8 cellular contexts compared by ENCODE assay signal in the genomic region with DNA sequence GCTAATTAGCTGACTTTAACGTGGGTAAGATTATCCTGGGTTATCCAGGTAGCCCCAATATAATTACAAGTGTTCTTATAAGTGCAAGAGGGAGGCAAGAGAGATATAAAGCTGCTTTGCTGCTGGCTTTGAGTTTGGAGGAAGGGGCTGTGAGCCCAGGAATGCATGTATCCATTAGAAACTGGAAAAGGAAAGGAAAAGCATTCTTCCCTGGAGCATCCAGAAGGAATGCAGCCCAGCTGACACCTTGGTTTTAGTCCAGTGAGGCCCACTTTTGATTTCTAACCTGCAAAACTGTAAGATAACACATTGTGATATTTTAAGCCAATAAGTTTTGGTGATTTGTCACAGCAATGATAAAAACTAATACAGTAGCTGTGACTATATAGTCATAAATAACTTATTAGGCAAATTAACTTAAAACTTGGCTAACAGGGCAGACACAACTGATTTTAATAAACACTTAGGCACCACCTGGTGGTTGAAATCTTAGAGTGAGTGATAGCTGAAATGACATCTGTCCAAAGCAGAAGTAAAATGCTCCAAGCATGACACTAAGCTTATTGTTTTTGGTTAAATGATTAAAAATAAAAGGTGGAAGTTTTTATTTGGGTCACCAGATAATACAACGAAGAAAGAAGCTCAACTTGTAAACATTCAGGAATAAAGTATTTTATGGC. TPM values are rescaled to one million over a fixed set of nuclear protein-coding genes. Genes with fewer than 3 reads are reported as not detected.
A peak's percentile ranks its signal among the peaks of the same experiment; 100 is the strongest.
DNase-seq lines count a peak whose midpoint lies in the region; ATAC-seq, FAIRE-seq and TF ChIP-seq lines count a peak whose summit lies in the region.

No MANE protein-coding gene starts in this region.

- H3K27ac ChIP-seq in A673 (ENCODE audit: low read depth, low read length, poor library complexity, severe bottlenecking) = no peak overlapping the region
- no peak overlapping the region for H3K27ac ChIP-seq in PC-9
- no peak overlapping the region for H3K27ac ChIP-seq in keratinocyte (ENCODE audit: control insufficient read depth, insufficient read depth, low read length)

- no peaks in the 10 kb centered on the region for H3K36me3 Mint-ChIP-seq in activated T-cell treated with anti-CD3 and anti-CD28 coated beads, Interleukin-2, amount 50 U/mL, for 24 hours (ENCODE audit: low read depth)

- no peak overlapping the region for H3K9ac ChIP-seq in keratinocyte (ENCODE audit: control insufficient read depth, extremely low read depth, insufficient read depth, low read length)

- no peaks in the 10 kb centered on the region for H3K79me2 ChIP-seq in PC-9 (ENCODE audit: low read depth)
- H3K79me2 ChIP-seq in keratinocyte (ENCODE audit: control insufficient read depth, insufficient read depth, low read length) = no peaks in the 10 kb centered on the region

- no peaks in the 10 kb centered on the region for H4K20me1 ChIP-seq in PC-9 (ENCODE audit: insufficient read depth)
- H4K20me1 ChIP-seq in keratinocyte (ENCODE audit: control insufficient read depth, extremely low read depth, insufficient read depth, low read length) = no peaks in the 10 kb centered on the region

- H3K4me1 ChIP-seq in A673 (ENCODE audit: insufficient read depth, low read length, poor library complexity, severe bottlenecking) (no peaks in the 10 kb centered on the region), PC-9 (replicated peaks; ENCODE audit: insufficient read depth) (peaks cover 20% of the 10 kb centered on the region), keratinocyte (ENCODE audit: control insufficient read depth, extremely low read depth, insufficient read depth, low read length) (peaks cover 26% of the 10 kb centered on the region)

- peak; percentile 77 for FAIRE-seq in keratinocyte (lab: Jason Lieb, UNC)

- no TSS peak for BruUV-seq in A673 (replicated peaks; lab: Mats Ljungman, UMichigan)
- no TSS peak for BruUV-seq in PC-9 (replicated peaks; lab: Mats Ljungman, UMichigan)

- H3K4me2 ChIP-seq in PC-9 = no peak overlapping the region
- H3K4me2 ChIP-seq in keratinocyte (ENCODE audit: control insufficient read depth, extremely low read depth, insufficient read depth, low read depth, low read length) = no peak overlapping the region

- H3K27me3 Mint-ChIP-seq in activated T-cell treated with anti-CD3 and anti-CD28 coated beads, Interleukin-2, amount 50 U/mL, for 24 hours = peaks cover 3% of the 10 kb centered on the region

- dilution Hi-C loops in keratinocyte (cut with MboI; ENCODE audit: extremely low pct_ligation_motif_present, low sequenced_read_pairs) = no loop called here

- no peak overlapping the region for H3K4me3 ChIP-seq in A673 (ENCODE audit: low read depth, low read length, poor library complexity, severe bottlenecking)
- H3K4me3 ChIP-seq in PC-9 = no peak overlapping the region
- no peak overlapping the region for H3K4me3 ChIP-seq in keratinocyte (ENCODE audit: control insufficient read depth in 2 of 3, extremely low read depth in 1 of 3, insufficient read depth in 2 of 3, low read depth in 1 of 3, low read length in 3 of 3)

- peak; percentile 68 for ATAC-seq in GM18499 (IDR thresholded peaks at IDR 0.05; ENCODE audit: insufficient read depth, unreplicated experiment)
- peak; percentile 71 for ATAC-seq in HG03095 (IDR thresholded peaks at IDR 0.05; ENCODE audit: unreplicated experiment)

- peak; percentile 35 for DNase-seq in A673 (ENCODE audit: low spot score)
- no peak for DNase-seq in PC-9
- no peak for DNase-seq in keratinocyte (ENCODE audit: low read depth, low spot score)
- no peak for DNase-seq in activated T-cell treated with anti-CD3 and anti-CD28 coated beads, Interleukin-2, amount 50 U/mL, for 24 hours
- DNase-seq in T1000 (lab: John Stamatoyannopoulos, UW) = no peak
- no peak for DNase-seq in foreskin melanocyte

- H3F3A ChIP-seq in PC-9 (ENCODE audit: insufficient read depth, low read depth) = peaks cover 8% of the 10 kb centered on the region; the same call in 1 of the 2 replicates

- H2AFZ ChIP-seq in PC-9 = no peak overlapping the region
- no peak overlapping the region for H2AFZ ChIP-seq in keratinocyte (ENCODE audit: control insufficient read depth, low read length)

- no peaks in the 10 kb centered on the region for H3K9me3 ChIP-seq in A673 (ENCODE audit: low read depth, low read length, poor library complexity, severe bottlenecking)
- H3K9me3 ChIP-seq in PC-9 (ENCODE audit: insufficient read depth, low read depth) = no peaks in the 10 kb centered on the region
- no peaks in the 10 kb centered on the region for H3K9me3 ChIP-seq in keratinocyte (ENCODE audit: control insufficient read depth, low read depth, low read length)

- peaks cover 6% of the 10 kb centered on the region for H3K4me1 Mint-ChIP-seq in activated T-cell treated with anti-CD3 and anti-CD28 coated beads, Interleukin-2, amount 50 U/mL, for 24 hours (ENCODE audit: low read depth)

- H3K9me1 ChIP-seq in keratinocyte (ENCODE audit: control insufficient read depth, extremely low read depth, insufficient read depth, low read length) = no peaks in the 10 kb centered on the region

- H3K9me2 ChIP-seq in PC-9 (ENCODE audit: insufficient read depth) = no peaks in the 10 kb centered on the region

- TF ChIP-seq CTCF in A673 (conservative IDR thresholded peaks at IDR 0.05; ENCODE audit: low read depth, low read length) = peak; percentile 61
- peak; percentile 74 for TF ChIP-seq CTCF in PC-9 (conservative IDR thresholded peaks at IDR 0.05)
- peak in 2 of 3 experiments; percentile 23 to 43 for TF ChIP-seq CTCF in keratinocyte (optimal IDR thresholded peaks at IDR 0.05 in 1 of 3, IDR thresholded peaks at IDR 0.05 in 1 of 3, conservative IDR thresholded peaks at IDR 0.05 in 1 of 3; ENCODE audit: extremely low read depth in 1 of 3, insufficient read depth in 2 of 3, low read length in 3 of 3)

- H3K4me3 Mint-ChIP-seq in activated T-cell treated with anti-CD3 and anti-CD28 coated beads, Interleukin-2, amount 50 U/mL, for 24 hours = no peak overlapping the region

- no peaks in the 10 kb centered on the region for H3K9me3 Mint-ChIP-seq in activated T-cell treated with anti-CD3 and anti-CD28 coated beads, Interleukin-2, amount 50 U/mL, for 24 hours

- H3K36me3 ChIP-seq in A673 (ENCODE audit: insufficient read depth, low read length, poor library complexity, severe bottlenecking) (no peaks in the 10 kb centered on the region), PC-9 (ENCODE audit: low read depth) (no peaks in the 10 kb centered on the region), keratinocyte (ENCODE audit: control insufficient read depth in 2 of 2, extremely low read depth in 1 of 2, insufficient read depth in 2 of 2, low read length in 2 of 2) (no peaks in the 10 kb centered on the region)

- no peaks in the 10 kb centered on the region for H3K27me3 ChIP-seq in A673 (replicated peaks; ENCODE audit: insufficient read depth, low read depth, low read length, poor library complexity)
- H3K27me3 ChIP-seq in PC-9 (ENCODE audit: insufficient read depth, low read depth) = no peaks in the 10 kb centered on the region
- no peaks in the 10 kb centered on the region for H3K27me3 ChIP-seq in keratinocyte (ENCODE audit: control insufficient read depth, extremely low read depth, insufficient read depth, low read length)

- POLR2A ChIA-PET in A673 (lab: Charles Lee; ENCODE audit: low non-redundant PET) (interaction anchor here (0.6 kb wide), 1 partner anchor 97 kb away, joined by 4 read pairs; no protein-coding TSS in a partner anchor), PC-9 (lab: Charles Lee; ENCODE audit: unreplicated experiment) (interaction anchor here (0.5 to 0.6 kb wide), 2 partner anchors 87 to 103 kb away, joined by 3 to 4 read pairs; no protein-coding TSS in a partner anchor)

- intact Hi-C loops in A673 (cut with micrococcal nuclease; ENCODE audit: unreplicated experiment) = loop anchor here (2.0 kb wide), 1 partner anchor 103 kb away; no protein-coding TSS in a partner anchor
- intact Hi-C loops in PC-9 (cut with micrococcal nuclease; ENCODE audit: unreplicated experiment) = loop anchor here (1.0 to 2.0 kb wide), 3 partner anchors 47 to 320 kb away; no protein-coding TSS in a partner anchor

- no peak overlapping the region for H3K27ac Mint-ChIP-seq in activated T-cell treated with anti-CD3 and anti-CD28 coated beads, Interleukin-2, amount 50 U/mL, for 24 hours

- CTCF ChIA-PET in A673 (lab: Charles Lee) (interaction anchor here (1.0 to 1.3 kb wide), 2 partner anchors 100 to 102 kb away, joined by 3 to 6 read pairs; no protein-coding TSS in a partner anchor), PC-9 (lab: Charles Lee) (interaction anchor here (0.6 to 1.8 kb wide), 4 partner anchors 11 to 106 kb away, joined by 3 to 22 read pairs (median 3); no protein-coding TSS in a partner anchor)

RNA-seq across cellular contexts. Expression of gene ADGRF4, which starts 35.6 kb away (rescaled TPM):
- total RNA-seq in A673 (2021) (not detected in 2 replicates), PC-9 (2021) (4.5 and 5.2 TPM in 2 replicates)
- polyA plus RNA-seq in keratinocyte = 21.4 to 41.8 TPM (median 30.2 TPM) in 3 replicates
- 9.2 TPM for polyA plus RNA-seq in keratinocyte (2011; ENCODE audit: low read depth)
- polyA plus RNA-seq in keratinocyte (2011; cell fraction: cytosol; rRNA removed) = 14.8 and 29.6 TPM in 2 replicates
- 54.8 and 63.6 TPM in 2 replicates for polyA plus RNA-seq in keratinocyte (2011; cell fraction: nucleus; rRNA removed)
- 12.9 and 28.3 TPM in 2 replicates for polyA plus RNA-seq in keratinocyte (2012; ENCODE audit: low replicate concordance)
- 7.8 to 41.8 TPM (median 36.4 TPM) in 3 replicates for polyA minus RNA-seq in keratinocyte
- polyA minus RNA-seq in keratinocyte (2011; cell fraction: cytosol; rRNA and poly(A)+ RNA removed) = 12.9 TPM
- 33.9 and 55.4 TPM in 2 replicates for polyA minus RNA-seq in keratinocyte (2011; cell fraction: nucleus; rRNA and poly(A)+ RNA removed)

RNA-seq across cellular contexts. Expression of gene OPN5, which starts 47.8 kb away (rescaled TPM):
- total RNA-seq in A673 (2021) (not detected in 2 replicates), PC-9 (2021) (not detected in 2 replicates)
- polyA plus RNA-seq in keratinocyte = 0.04 TPM in 1 of 3 replicates, not detected in the others
- polyA plus RNA-seq in keratinocyte (2011; ENCODE audit: low read depth) = not detected
- polyA plus RNA-seq in keratinocyte (2011; cell fraction: cytosol; rRNA removed) = not detected in 2 replicates
- polyA plus RNA-seq in keratinocyte (2011; cell fraction: nucleus; rRNA removed) = not detected in 2 replicates
- polyA plus RNA-seq in keratinocyte (2012; ENCODE audit: low replicate concordance) = not detected in 2 replicates
- polyA minus RNA-seq in keratinocyte = 0.76 TPM in 1 of 3 replicates, not detected in the others
- polyA minus RNA-seq in keratinocyte (2011; cell fraction: cytosol; rRNA and poly(A)+ RNA removed) = not detected
- polyA minus RNA-seq in keratinocyte (2011; cell fraction: nucleus; rRNA and poly(A)+ RNA removed) = not detected in 2 replicates
